In genomic region chrX:17656035-17656418, GRCh38 we compare ENCODE assay signal across 11 cellular contexts.
DNase-seq lines count a peak whose midpoint lies in the region; ATAC-seq, FAIRE-seq and TF ChIP-seq lines count a peak whose summit lies in the region.
"Had no signal": no experiment of that assay in that cellular context is flagged by ENCODE, and none has a peak within 500 bp of the region (broad histone marks: within the 10 kb centered on the region; RNA-seq: fewer than 3 reads in every experiment).

No MANE protein-coding gene starts in this region.

- no peaks in the 10 kb centered on the region for H3K79me2 ChIP-seq in PC-3 (ENCODE audit: low read length)

- H3K27ac ChIP-seq in PC-3 (ENCODE audit: low read length), result no peak overlapping the region

- no peak overlapping the region for H2AFZ ChIP-seq in PC-3 (ENCODE audit: low read length)
- H2AFZ ChIP-seq in neuron (ENCODE audit: low read depth, low read length), result no peak overlapping the region

- POLR2A ChIA-PET in BJ (lab: Charles Lee) (interaction anchor here (0.6 kb wide), 1 partner anchor 624 kb away, joined by 4 read pairs; no protein-coding TSS in a partner anchor), PC-3 (lab: Charles Lee; ENCODE audit: unreplicated experiment) (no interaction called here)

- H3F3A ChIP-seq in PC-3 (ENCODE audit: low read length, unreplicated experiment), result no peaks in the 10 kb centered on the region

- no peaks in the 10 kb centered on the region for H3K9me2 ChIP-seq in PC-3 (replicated peaks; ENCODE audit: low read length)

- H3K36me3 ChIP-seq in BJ (ENCODE audit: control insufficient read depth, insufficient read depth, low read length) (no peaks in the 10 kb centered on the region), PC-3 (ENCODE audit: low read depth, low read length) (no peaks in the 10 kb centered on the region), neuron (ENCODE audit: insufficient read depth, low read length) (no peaks in the 10 kb centered on the region)

- no peaks in the 10 kb centered on the region for H3K9me3 ChIP-seq in PC-3 (ENCODE audit: low read length)
- no peaks in the 10 kb centered on the region for H3K9me3 ChIP-seq in neuron (ENCODE audit: low read length)

- no peak for FAIRE-seq in D721Med (lab: Jason Lieb, UNC)
- FAIRE-seq: G401.6, islet of Langerhans had no signal

- H3K4me1 ChIP-seq in PC-3 (ENCODE audit: insufficient read depth, low read length) (no peaks in the 10 kb centered on the region), neuron (ENCODE audit: insufficient read depth, low read length) (no peaks in the 10 kb centered on the region)

- H3K27me3 ChIP-seq in BJ (ENCODE audit: control insufficient read depth, insufficient read depth, low read length) (no peaks in the 10 kb centered on the region), PC-3 (ENCODE audit: low read length) (no peaks in the 10 kb centered on the region), neuron (ENCODE audit: insufficient read depth, low read length) (no peaks in the 10 kb centered on the region)

- intact Hi-C loops in PC-3 (cut with micrococcal nuclease), result no loop called here

- ATAC-seq in PC-3 (no peak), HG03520 (IDR thresholded peaks at IDR 0.05; ENCODE audit: unreplicated experiment) (no peak)

- BruUV-seq in PC-3 (replicated peaks; lab: Mats Ljungman, UMichigan), result no TSS peak

- no peak for DNase-seq in BJ (ENCODE audit: low read depth)
- DNase-seq in PC-3, result no peak
- no peak for DNase-seq in epithelial cell of proximal tubule (ENCODE audit: low read depth)
- DNase-seq in D721Med (ENCODE audit: insufficient read length, low spot score), result no peak
- no peak for DNase-seq in NOMO-1 treated with dmso at 0.1 percent for 144 hours (lab: John Stamatoyannopoulos, UW; ENCODE audit: unreplicated experiment)
- no peak for DNase-seq in NCI-H1417 treated with DMSO at 0.1 percent for 48 hours (lab: John Stamatoyannopoulos, UW)
- DNase-seq: NCI-H2029 had no signal

- CTCF ChIA-PET in BJ (lab: Yijun Ruan, JAX) (interaction anchor here (1.5 kb wide), 1 partner anchor 19 kb away, joined by 3 read pairs; no protein-coding TSS in a partner anchor), PC-3 (lab: Charles Lee) (no interaction called here)

- H3K9ac ChIP-seq in PC-3 (ENCODE audit: low read length), result no peak overlapping the region

- H4K20me1 ChIP-seq in PC-3 (ENCODE audit: low read length), result no peaks in the 10 kb centered on the region

- TF ChIP-seq CTCF in BJ (IDR thresholded peaks at IDR 0.05; ENCODE audit: insufficient read depth, low read depth, low read length) (no peak), PC-3 (conservative IDR thresholded peaks at IDR 0.05; ENCODE audit: low read depth, low read length) (no peak), epithelial cell of proximal tubule (conservative IDR thresholded peaks at IDR 0.05; ENCODE audit: low read depth, low read length) (no peak), D721Med (IDR thresholded peaks at IDR 0.05; ENCODE audit: insufficient read depth, missing control alignments) (no peak)

- H3K4me3 ChIP-seq in BJ (ENCODE audit: low read depth, low read length), result peak overlapping the region; percentile 14
- H3K4me3 ChIP-seq in PC-3 (ENCODE audit: low read length), result peak overlapping the region; percentile 47; the same call in 1 of the 2 replicates
- peak overlapping the region; percentile 19 for H3K4me3 ChIP-seq in epithelial cell of proximal tubule (ENCODE audit: low read depth, low read length)
- peak overlapping the region; percentile 32 for H3K4me3 ChIP-seq in neuron (ENCODE audit: low read length)

- peak overlapping the region; percentile 63 for H3K4me2 ChIP-seq in PC-3 (ENCODE audit: low read length)
